11 cellular contexts compared by ENCODE assay signal in the genomic region with DNA sequence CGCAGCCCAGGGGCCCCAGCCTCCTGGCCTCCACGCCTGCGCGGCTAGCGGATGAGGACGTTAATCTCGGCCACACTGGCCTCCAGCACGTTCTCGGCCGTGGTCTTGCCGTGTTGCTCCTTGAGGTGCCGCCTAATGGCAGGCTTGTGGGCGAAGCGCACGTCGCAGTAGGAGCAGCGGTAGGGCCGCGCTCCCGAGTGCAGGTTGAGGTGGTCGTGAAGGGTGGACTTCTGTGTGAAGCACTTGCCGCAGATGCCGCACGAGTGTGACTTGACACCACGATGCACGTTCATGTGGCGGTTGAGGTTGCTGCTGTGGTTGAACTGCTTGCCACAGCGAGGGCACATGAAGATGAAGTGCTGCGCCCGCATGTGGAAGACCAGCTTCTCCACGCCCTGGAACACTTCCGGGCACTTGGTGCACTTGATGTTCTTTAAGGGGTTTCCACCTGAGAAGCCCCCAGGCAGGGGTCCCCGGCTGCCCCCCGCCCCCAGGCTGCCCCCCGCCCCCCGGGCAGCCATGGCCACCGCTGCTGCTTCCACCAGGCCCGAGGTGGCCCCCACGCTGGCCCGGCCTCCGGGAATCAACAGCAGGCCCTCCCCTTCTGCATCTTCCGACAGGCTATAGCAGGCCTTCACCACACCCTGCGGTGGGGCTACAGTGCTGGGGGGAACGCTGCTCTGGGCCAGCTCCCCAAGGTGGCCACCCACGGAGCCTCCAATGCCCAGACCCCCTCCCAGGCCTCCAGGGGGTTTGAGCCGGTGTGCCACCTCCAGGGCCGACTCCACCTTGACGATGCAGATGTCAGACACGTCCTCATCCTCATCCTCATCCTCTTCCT. TPM values are rescaled to one million over a fixed set of nuclear protein-coding genes. Genes with fewer than 3 reads are reported as not detected.
DNase-seq lines count a peak whose midpoint lies in the region; ATAC-seq, FAIRE-seq and TF ChIP-seq lines count a peak whose summit lies in the region.
"Had no signal": no experiment of that assay in that cellular context is flagged by ENCODE, and none has a peak within 500 bp of the region (broad histone marks: within the 10 kb centered on the region; RNA-seq: fewer than 3 reads in every experiment).

No MANE protein-coding gene starts in this region.

- no peaks in the 10 kb centered on the region; the same call in 1 of the 2 replicates for H3K36me3 ChIP-seq in Caco-2 (ENCODE audit: control insufficient read depth, insufficient read depth, low read length)

- H3K9me3 Mint-ChIP-seq in Caco-2 (ENCODE audit: unreplicated experiment) (no peaks in the 10 kb centered on the region), neural crest cell (no peaks in the 10 kb centered on the region)
- H3K9me3 Mint-ChIP-seq in activated naive CD8-positive, alpha-beta T cell treated with anti-CD3 and anti-CD28 coated beads, Interleukin-2, amount 50 U/mL, for 24 hours: no peaks in the 10 kb centered on the region

- no peak for ATAC-seq in activated naive CD8-positive, alpha-beta T cell treated with anti-CD3 and anti-CD28 coated beads, Interleukin-2, amount 50 U/mL, for 24 hours

- H3K9me3 ChIP-seq in Caco-2: no peaks in the 10 kb centered on the region

- H3K4me3 Mint-ChIP-seq in Caco-2 (ENCODE audit: unreplicated experiment) (peak overlapping the region; percentile 96), neural crest cell (peak overlapping the region; percentile 95)
- peak overlapping the region; percentile 94 for H3K4me3 Mint-ChIP-seq in activated naive CD8-positive, alpha-beta T cell treated with anti-CD3 and anti-CD28 coated beads, Interleukin-2, amount 50 U/mL, for 24 hours

- POLR2A ChIA-PET in Caco-2 (lab: Charles Lee): no interaction called here

- H3K36me3 Mint-ChIP-seq in Caco-2 (ENCODE audit: insufficient read depth, unreplicated experiment) (peaks cover 39% of the 10 kb centered on the region), neural crest cell (ENCODE audit: low read depth) (no peaks in the 10 kb centered on the region)
- no peaks in the 10 kb centered on the region for H3K36me3 Mint-ChIP-seq in activated naive CD8-positive, alpha-beta T cell treated with anti-CD3 and anti-CD28 coated beads, Interleukin-2, amount 50 U/mL, for 24 hours (ENCODE audit: low read depth)

- FAIRE-seq in HTR-8/SVneo (lab: Jason Lieb, UNC): peak; percentile 63

- H3K4me1 ChIP-seq in Caco-2: peaks cover 23% of the 10 kb centered on the region

- TF ChIP-seq CTCF in Caco-2 (IDR thresholded peaks at IDR 0.05; ENCODE audit: insufficient read depth in 1 of 2, low read depth in 1 of 2, low read length in 1 of 2, severe bottlenecking in 1 of 2, unreplicated experiment in 1 of 2) (no peak), neural crest cell (conservative IDR thresholded peaks at IDR 0.05) (no peak)

- H3K27me3 Mint-ChIP-seq in Caco-2 (ENCODE audit: insufficient read depth, unreplicated experiment): no peaks in the 10 kb centered on the region
- H3K27me3 Mint-ChIP-seq in activated naive CD8-positive, alpha-beta T cell treated with anti-CD3 and anti-CD28 coated beads, Interleukin-2, amount 50 U/mL, for 24 hours: no peaks in the 10 kb centered on the region
- peaks cover 6% of the 10 kb centered on the region for H3K27me3 Mint-ChIP-seq in neural crest cell (ENCODE audit: low read depth)

- BruUV-seq in Caco-2 (replicated peaks; lab: Mats Ljungman, UMichigan): no TSS peak

- intact Hi-C loops in Caco-2 (cut with micrococcal nuclease; ENCODE audit: unreplicated experiment): loop anchor here (5.0 kb wide), 1 partner anchor 217 kb away; no protein-coding TSS in a partner anchor

- DNase-seq in Caco-2: no peak
- no peak for DNase-seq in HTR-8/SVneo (ENCODE audit: insufficient read length, low spot score)
- peak; percentile 19 for DNase-seq in activated naive CD8-positive, alpha-beta T cell treated with anti-CD3 and anti-CD28 coated beads, Interleukin-2, amount 50 U/mL, for 24 hours
- DNase-seq in neural crest cell (ENCODE audit: low read depth, low spot score): no peak
- no peak for DNase-seq in GOT3 (lab: John Stamatoyannopoulos, UW)
- no peak for DNase-seq in NCI-H1694 treated with DMSO at 0.1 percent for 48 hours (lab: John Stamatoyannopoulos, UW)
- no peak for DNase-seq in NCI-H526 (lab: John Stamatoyannopoulos, UW)
- DNase-seq: DMS 273 treated with DMSO at 0.1 percent for 48 hours, NCI-H2171 treated with DMSO at 0.1 percent for 48 hours had no signal

- H3K27me3 ChIP-seq in Caco-2 (replicated peaks; ENCODE audit: control insufficient read depth, insufficient read depth, low read length): no peaks in the 10 kb centered on the region

- H3K4me3 ChIP-seq in Caco-2 (ENCODE audit: low read depth, low read length): no peak overlapping the region

- H3K27ac Mint-ChIP-seq in Caco-2 (ENCODE audit: unreplicated experiment): no peak overlapping the region
- H3K27ac Mint-ChIP-seq in activated naive CD8-positive, alpha-beta T cell treated with anti-CD3 and anti-CD28 coated beads, Interleukin-2, amount 50 U/mL, for 24 hours: no peak overlapping the region
- no peak overlapping the region for H3K27ac Mint-ChIP-seq in neural crest cell (ENCODE audit: unreplicated experiment)

- CTCF ChIA-PET in Caco-2 (lab: Charles Lee): no interaction called here

- H3K4me1 Mint-ChIP-seq in Caco-2 (ENCODE audit: low read depth, unreplicated experiment) (peaks cover 20% of the 10 kb centered on the region), neural crest cell (peaks cover 44% of the 10 kb centered on the region)
- peaks cover 37% of the 10 kb centered on the region for H3K4me1 Mint-ChIP-seq in activated naive CD8-positive, alpha-beta T cell treated with anti-CD3 and anti-CD28 coated beads, Interleukin-2, amount 50 U/mL, for 24 hours

RNA-seq across cellular contexts. Expression of gene ZBTB12, which starts 1.8 kb away (rescaled TPM):
- total RNA-seq in Caco-2 (2022) (9.6 and 11.7 TPM in 2 replicates), neural crest cell (60.8 and 61.1 TPM in 2 replicates)

RNA-seq across cellular contexts. Expression of gene EHMT2, which starts 2.6 kb away (rescaled TPM):
- 64.3 and 65.7 TPM in 2 replicates for total RNA-seq in Caco-2 (2022)
- 202 and 205 TPM in 2 replicates for total RNA-seq in neural crest cell

RNA-seq across cellular contexts. Expression of gene SLC44A4, which starts 21.3 kb away (rescaled TPM):
- total RNA-seq in Caco-2 (2022) (0.57 TPM in 1 of 2 replicates, not detected in the other), neural crest cell (0.32 and 0.84 TPM in 2 replicates)
- total RNA-seq: cerebellum, temporal lobe had no signal

RNA-seq across cellular contexts. Expression of gene C2, which starts 27.4 kb away (rescaled TPM):
- total RNA-seq in Caco-2 (2022) (4.8 and 4.9 TPM in 2 replicates), neural crest cell (0.35 and 1.2 TPM in 2 replicates)

RNA-seq across cellular contexts. Expression of gene NEU1, which starts 37.5 kb away (rescaled TPM):
- total RNA-seq in Caco-2 (2022) (173 and 176 TPM in 2 replicates), neural crest cell (46.3 and 49.9 TPM in 2 replicates)
